Comparison of ENCODE assay signal across 19 cellular contexts in genomic region chr2:237665713-237666143, GRCh38. TPM values are rescaled to one million over a fixed set of nuclear protein-coding genes. Genes with fewer than 3 reads are reported as not detected.
A peak's percentile ranks its signal among the peaks of the same experiment; 100 is the strongest.
DNase-seq lines count a peak whose midpoint lies in the region; TF ChIP-seq lines count a peak whose summit lies in the region.
"Had no signal": no experiment of that assay in that cellular context is flagged by ENCODE, and none has a peak within 500 bp of the region (broad histone marks: within the 10 kb centered on the region; RNA-seq: fewer than 3 reads in every experiment).

No MANE protein-coding gene starts in this region.

- H3K4ac ChIP-seq in mesendoderm (ENCODE audit: low read depth, low read length) = no peak overlapping the region

- H3K9ac ChIP-seq in BLaER1 (no peak overlapping the region), mesendoderm (ENCODE audit: low read length) (no peak overlapping the region)

- peaks cover 6% of the 10 kb centered on the region for H3K4me1 Mint-ChIP-seq in activated naive CD4-positive, alpha-beta T cell treated with anti-CD3 and anti-CD28 coated beads, Interleukin-2, amount 10 ng/mL, durations not matched to agents 7 days and 5 days
- H3K4me1 Mint-ChIP-seq in mesothelial cell of epicardium = peaks cover 41% of the 10 kb centered on the region

- no peak overlapping the region for H3K18ac ChIP-seq in mesendoderm (ENCODE audit: low read length)

- H4K5ac ChIP-seq in mesendoderm (ENCODE audit: low read length) = no peak overlapping the region

- H3K56ac ChIP-seq in mesendoderm (ENCODE audit: low read length) = no peak overlapping the region

- no peak overlapping the region for H4K8ac ChIP-seq in mesendoderm (ENCODE audit: low read depth, low read length)

- no peak overlapping the region for H2BK15ac ChIP-seq in mesendoderm (replicated peaks; ENCODE audit: low read depth)

- H2BK120ac ChIP-seq in mesendoderm (ENCODE audit: low read depth, low read length) = no peak overlapping the region

- H3K79me2 ChIP-seq in mesendoderm (ENCODE audit: control insufficient read depth, insufficient read depth, low read length) = peaks cover 2% of the 10 kb centered on the region

- peak; percentile 45 for DNase-seq in GM20000 (ENCODE audit: low spot score)
- no peak for DNase-seq in astrocyte of the spinal cord (ENCODE audit: low read depth, low spot score)
- DNase-seq in mesendoderm = peak; percentile 89
- no peak for DNase-seq in SHP77 (lab: John Stamatoyannopoulos, UW)
- no peak for DNase-seq in activated naive CD4-positive, alpha-beta T cell treated with anti-CD3 and anti-CD28 coated beads, Interleukin-2, amount 10 ng/mL, durations not matched to agents 7 days and 5 days
- DNase-seq in GM10266 (ENCODE audit: extremely low spot score) = no peak
- no peak for DNase-seq in mesothelial cell of epicardium (ENCODE audit: low spot score in 2 of 2, unreplicated experiment in 2 of 2)
- DNase-seq: BE2C; DND-41; effector CD8-positive, alpha-beta T cell; KBM-7; NCI-H187; OCI-M1; stimulated activated CD4-positive, alpha-beta T cell treated with anti-CD3 and anti-CD28 coated beads, Interleukin-2, amount 100 ng/mL, for 24 hours; stimulated activated CD8-positive, alpha-beta memory T cell treated with anti-CD3 and anti-CD28 coated beads, Interleukin-4, amount 100 ng/mL, for 48 hours; SW 1271 had no signal

- H3K23ac ChIP-seq in mesendoderm (ENCODE audit: low read length) = no peak overlapping the region

- no peak for TF ChIP-seq CTCF in GM20000 (IDR thresholded peaks at IDR 0.05; ENCODE audit: extremely low read depth, missing control alignments)
- TF ChIP-seq CTCF in astrocyte of the spinal cord (IDR thresholded peaks at IDR 0.05; ENCODE audit: low read depth, low read length) = peak; percentile 15
- TF ChIP-seq CTCF in GM10266 (IDR thresholded peaks at IDR 0.05; ENCODE audit: control insufficient read depth, insufficient read depth, low read depth, missing control alignments) = no peak
- no peak for TF ChIP-seq CTCF in mesothelial cell of epicardium (IDR thresholded peaks at IDR 0.05; ENCODE audit: unreplicated experiment)

- H3K79me1 ChIP-seq in mesendoderm (ENCODE audit: low read length) = peaks cover 4% of the 10 kb centered on the region

- peaks cover 80% of the 10 kb centered on the region for H3K27me3 Mint-ChIP-seq in activated naive CD4-positive, alpha-beta T cell treated with anti-CD3 and anti-CD28 coated beads, Interleukin-2, amount 10 ng/mL, durations not matched to agents 7 days and 5 days
- no peaks in the 10 kb centered on the region for H3K27me3 Mint-ChIP-seq in mesothelial cell of epicardium (ENCODE audit: low read depth)

- H3K27ac ChIP-seq in BLaER1 = no peak overlapping the region
- no peak overlapping the region for H3K27ac ChIP-seq in mesendoderm (ENCODE audit: low read depth, low read length)
- H3K27ac ChIP-seq: prostate gland, tibial nerve had no signal

- no peaks in the 10 kb centered on the region for H3K36me3 ChIP-seq in BLaER1
- no peaks in the 10 kb centered on the region for H3K36me3 ChIP-seq in mesendoderm (ENCODE audit: control insufficient read depth, insufficient read depth, low read length)
- H3K36me3 ChIP-seq: BE2C, prostate gland, tibial nerve had no signal

- no peaks in the 10 kb centered on the region for H3K27me3 ChIP-seq in BLaER1
- no peaks in the 10 kb centered on the region for H3K27me3 ChIP-seq in mesendoderm (ENCODE audit: insufficient read depth, low read length, poor library complexity)
- H3K27me3 ChIP-seq: BE2C had no signal

- no peaks in the 10 kb centered on the region for H3K9me3 ChIP-seq in BLaER1
- H3K9me3 ChIP-seq: BE2C, prostate gland, tibial nerve had no signal

- H3K4me2 ChIP-seq in BLaER1 (peak overlapping the region; percentile 60), mesendoderm (ENCODE audit: low read length) (no peak overlapping the region)

- no peak overlapping the region for H2AK5ac ChIP-seq in mesendoderm (ENCODE audit: low read length)

- H3K36me3 Mint-ChIP-seq in activated naive CD4-positive, alpha-beta T cell treated with anti-CD3 and anti-CD28 coated beads, Interleukin-2, amount 10 ng/mL, durations not matched to agents 7 days and 5 days = no peaks in the 10 kb centered on the region
- H3K36me3 Mint-ChIP-seq in mesothelial cell of epicardium = no peaks in the 10 kb centered on the region

- no peaks in the 10 kb centered on the region for H3K9me3 Mint-ChIP-seq in activated naive CD4-positive, alpha-beta T cell treated with anti-CD3 and anti-CD28 coated beads, Interleukin-2, amount 10 ng/mL, durations not matched to agents 7 days and 5 days
- no peaks in the 10 kb centered on the region for H3K9me3 Mint-ChIP-seq in mesothelial cell of epicardium

- CTCF ChIA-PET in activated naive CD4-positive, alpha-beta T cell treated with anti-CD3 and anti-CD28 coated beads, Interleukin-2, amount 10 ng/mL, durations not matched to agents 7 days and 5 days (lab: Charles Lee) = interaction anchor here (0.9 kb wide), 1 partner anchor 84 kb away, joined by 4 read pairs; no protein-coding TSS in a partner anchor

- peaks cover 35% of the 10 kb centered on the region for H4K20me1 ChIP-seq in BLaER1

- in situ Hi-C loops in astrocyte of the spinal cord (cut with HindIII; ENCODE audit: low sequenced_read_pairs) = no loop called here

- no peak overlapping the region for H3K4me3 Mint-ChIP-seq in activated naive CD4-positive, alpha-beta T cell treated with anti-CD3 and anti-CD28 coated beads, Interleukin-2, amount 10 ng/mL, durations not matched to agents 7 days and 5 days
- no peak overlapping the region for H3K4me3 Mint-ChIP-seq in mesothelial cell of epicardium

- peaks cover 99% of the 10 kb centered on the region for H3K4me1 ChIP-seq in BLaER1
- H3K4me1 ChIP-seq in mesendoderm (ENCODE audit: control insufficient read depth, low read depth, low read length) = peaks cover 5% of the 10 kb centered on the region

- no CpG with 5 or more reads among the region's 7 CpGs for WGBS in mesendoderm (ENCODE audit: extremely low coverage, insufficient coverage, low lambda C conversion rate)

- no peak overlapping the region for H2BK5ac ChIP-seq in mesendoderm (ENCODE audit: low read length)

- H3K4me3 ChIP-seq in BLaER1 = no peak overlapping the region
- H3K4me3 ChIP-seq in astrocyte of the spinal cord (ENCODE audit: low read depth, low read length) = no peak overlapping the region
- H3K4me3 ChIP-seq in mesendoderm (ENCODE audit: low read length) = no peak overlapping the region
- H3K4me3 ChIP-seq: prostate gland, tibial nerve had no signal

- H3K27ac Mint-ChIP-seq in activated naive CD4-positive, alpha-beta T cell treated with anti-CD3 and anti-CD28 coated beads, Interleukin-2, amount 10 ng/mL, durations not matched to agents 7 days and 5 days = no peak overlapping the region
- no peak overlapping the region for H3K27ac Mint-ChIP-seq in mesothelial cell of epicardium

RNA-seq across cellular contexts. Expression of gene LRRFIP1, which starts 38.3 kb away (rescaled TPM):
- 86.5 TPM for polyA plus RNA-seq in mesendoderm (2013, experiment 1 of 2)
- 91.0 TPM for polyA plus RNA-seq in mesendoderm (2013, experiment 2 of 2)
- total RNA-seq in mesothelial cell of epicardium = 43.6 to 47.5 TPM (median 47.2 TPM) in 3 replicates

Comparison
In these comparisons a context has a peak if more than half of its experiments do, and no peak if none do; other contexts are left out.
1. DNase-seq: peak in GM20000 (single experiment) and mesendoderm (single experiment); none in astrocyte of the spinal cord (single experiment), SHP77 (0 of 2), activated naive CD4-positive, alpha-beta T cell treated with anti-CD3 and anti-CD28 coated beads, Interleukin-2, amount 10 ng/mL, durations not matched to agents 7 days and 5 days (single experiment), GM10266 (single experiment) and mesothelial cell of epicardium (0 of 2).